In the genomic region with DNA sequence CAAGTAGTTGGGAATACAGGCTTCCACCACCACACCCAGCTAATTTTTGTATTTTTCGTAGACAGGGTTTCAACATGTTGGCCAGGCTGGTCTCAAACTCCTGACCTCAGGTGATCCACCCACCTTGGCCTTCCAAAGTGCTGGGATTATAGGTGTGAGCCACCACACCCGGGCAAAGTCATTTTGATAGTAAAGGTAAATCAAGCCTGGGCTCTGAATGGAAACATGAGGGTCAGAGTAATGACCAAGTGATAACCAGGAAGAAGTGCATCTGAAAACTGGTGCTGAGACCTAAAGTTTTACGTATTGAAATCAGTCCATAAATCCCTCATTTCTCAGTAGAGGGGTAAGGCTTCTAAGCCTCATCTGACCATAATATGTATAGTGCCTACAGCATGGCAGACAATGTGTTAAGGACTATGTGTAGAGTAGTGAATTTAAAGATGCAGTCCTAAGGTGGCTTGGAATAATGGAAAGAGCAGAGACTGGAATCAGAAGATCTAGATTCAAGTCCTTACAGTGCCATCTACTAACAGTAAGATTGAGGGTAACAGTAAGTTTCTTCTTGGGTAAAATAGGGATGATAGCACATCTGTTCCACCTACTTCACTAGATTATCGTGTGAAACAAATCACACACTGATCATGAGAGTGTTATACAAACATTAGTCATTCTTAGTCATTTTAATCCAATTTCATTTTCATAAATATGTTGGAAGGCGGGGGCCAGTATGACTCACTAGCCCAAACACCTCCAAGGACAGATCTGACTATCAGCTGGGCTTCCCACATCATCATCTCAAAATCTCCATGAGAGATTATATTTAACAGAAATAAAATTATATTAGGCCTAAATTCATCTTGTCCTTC, we compare ENCODE assay signal across 9 cellular contexts. TPM values are rescaled to one million over a fixed set of nuclear protein-coding genes. Genes with fewer than 3 reads are reported as not detected.
DNase-seq lines count a peak whose midpoint lies in the region; TF ChIP-seq lines count a peak whose summit lies in the region.
"Had no signal": no experiment of that assay in that cellular context is flagged by ENCODE, and none has a peak within 500 bp of the region (broad histone marks: within the 10 kb centered on the region; RNA-seq: fewer than 3 reads in every experiment).

No MANE protein-coding gene starts in this region.

- H3K9ac ChIP-seq in GM23248 = peak overlapping the region; percentile 52

- peaks cover 41% of the 10 kb centered on the region for H4K20me1 ChIP-seq in GM23248 (ENCODE audit: insufficient read depth)

- no peaks in the 10 kb centered on the region for H3K36me3 ChIP-seq in GM23248 (ENCODE audit: low read depth)
- H3K36me3 ChIP-seq in tibial artery = peaks cover 0 to 4% (median 0%) of the 10 kb centered on the region in 3 donors

- peak overlapping the region; percentile 58 for H3K4me2 ChIP-seq in GM23248 (ENCODE audit: unreplicated experiment)

- intact Hi-C loops in tibial artery (cut with DNase I; ENCODE audit: low total_unique reads) = no loop called here

- no peaks in the 10 kb centered on the region for H3K9me3 ChIP-seq in GM23248 (ENCODE audit: low read depth)
- H3K9me3 ChIP-seq in tibial artery = no peaks in the 10 kb centered on the region
- H3K9me3 ChIP-seq: psoas muscle had no signal

- H3K4me3 ChIP-seq in GM23248 (peak overlapping the region; percentile 13; the same call in 1 of the 2 replicates), tibial artery (no peak overlapping the region)
- H3K4me3 ChIP-seq: psoas muscle had no signal

- H3K27ac ChIP-seq in GM23248 (peak overlapping the region; percentile 75), tibial artery (peak overlapping the region; percentile 38 to 39)
- H3K27ac ChIP-seq: psoas muscle had no signal

- DNase-seq in GM03348 (ENCODE audit: low spot score) (peak; percentile 72), GM23248 (peak; percentile 90), NCI-H460 (ENCODE audit: extremely low read depth, low read depth) (peak; percentile 24), amniotic stem cell (lab: John Stamatoyannopoulos, UW) (peak; percentile 65), lung microvascular endothelial cell (ENCODE audit: low read depth in 2 of 2) (peak; percentile 76 to 94), tibial artery (peak in 1 of 2 donors; percentile 57), cerebellar cortex (ENCODE audit: low spot score) (no peak), HuH-7 (ENCODE audit: low spot score) (no peak)
- DNase-seq: psoas muscle had no signal

- 33 to 38% methylated on average over 4 to 5 of the region's 5 CpGs for WGBS in GM23248 (ENCODE audit: low coverage in 1 of 2, low lambda C conversion rate in 2 of 2, missing lambda C conversion rate in 2 of 2), 2 experiments

- H3F3A ChIP-seq in GM23248 (ENCODE audit: insufficient read depth) = peaks cover 19% of the 10 kb centered on the region

- H2AFZ ChIP-seq in GM23248 = no peak overlapping the region

- H3K27me3 ChIP-seq in GM23248 (replicated peaks; ENCODE audit: insufficient read depth) (no peaks in the 10 kb centered on the region), tibial artery (no peaks in the 10 kb centered on the region)

- H3K9me2 ChIP-seq in GM23248 (ENCODE audit: insufficient read depth) = no peaks in the 10 kb centered on the region

- in situ Hi-C loops in GM23248 (cut with MboI) = no loop called here

- no peak for TF ChIP-seq CTCF in tibial artery (IDR thresholded peaks at IDR 0.05)

- H3K79me2 ChIP-seq in GM23248 (ENCODE audit: insufficient read depth) = peaks cover 100% of the 10 kb centered on the region

- peaks cover 34% of the 10 kb centered on the region for H3K4me1 ChIP-seq in GM23248 (ENCODE audit: insufficient read depth)
- peaks cover 0 to 37% (median 13%) of the 10 kb centered on the region in 4 donors for H3K4me1 ChIP-seq in tibial artery

RNA-seq across cellular contexts. Expression of gene MAP4K5, which starts 11.2 kb away (rescaled TPM):
- 166 and 194 TPM in 2 replicates for total RNA-seq in GM23248 (2014; rRNA removed; shearing (Covaris generic))
- 98.0 and 101 TPM in 2 replicates for polyA plus RNA-seq in GM23248 (2016; fragmentation: Nextera tagmentation; extraction: Ambion mirVana)
- total RNA-seq in NCI-H460 (2014; rRNA removed; shearing (Covaris generic)) = 37.1 and 42.5 TPM in 2 replicates
- 144 and 236 TPM in 2 replicates for polyA plus RNA-seq in NCI-H460 (2014; cell fraction: nucleus; rRNA removed)
- total RNA-seq in lung microvascular endothelial cell = 30.9 and 53.6 TPM in 2 replicates

RNA-seq across cellular contexts. Expression of gene ATL1, which starts 38.8 kb away (rescaled TPM):
- total RNA-seq in GM23248 (2014; rRNA removed; shearing (Covaris generic)) = 10.5 and 10.8 TPM in 2 replicates
- 10.7 and 11.4 TPM in 2 replicates for polyA plus RNA-seq in GM23248 (2016; fragmentation: Nextera tagmentation; extraction: Ambion mirVana)
- total RNA-seq in NCI-H460 (2014; rRNA removed; shearing (Covaris generic)) = 2.4 and 2.7 TPM in 2 replicates
- polyA plus RNA-seq in NCI-H460 (2014; cell fraction: nucleus; rRNA removed) = 1.3 and 12.1 TPM in 2 replicates
- total RNA-seq in lung microvascular endothelial cell = 0.40 and 0.87 TPM in 2 replicates

Comparison
In these comparisons a context has a peak if more than half of its experiments do, and no peak if none do; other contexts are left out.
1. DNase-seq: peak in GM03348 (single experiment), GM23248 (single experiment), NCI-H460 (single experiment), amniotic stem cell (single experiment) and lung microvascular endothelial cell (2 of 2); none in cerebellar cortex (single experiment) and HuH-7 (single experiment).